Comparison of ENCODE assay signal across 1 cellular context in genomic region chr5:179895861-179896260, GRCh38.
TF ChIP-seq lines count a peak whose summit lies in the region.

No MANE protein-coding gene starts in this region.

TF ChIP-seq in GM23338, 12 proteins besides CTCF, POLR2A, EP300 and RAD21 (continued from another document):
- TF ChIP-seq ZNF462 (CRISPR knock-in tag; IDR thresholded peaks at IDR 0.05) (no peak), JUNB (IDR thresholded peaks at IDR 0.05; ENCODE audit: unreplicated experiment) (no peak)
